Comparison of ENCODE assay signal across 1 cellular context in genomic region chr13:79803939-79804487, GRCh38.
TF ChIP-seq lines count a peak whose summit lies in the region.

No MANE protein-coding gene starts in this region.

TF ChIP-seq in GM12878, 131 proteins besides CTCF, POLR2A, EP300 and RAD21 (continued from another document):
- TF ChIP-seq E2F8 (IDR thresholded peaks at IDR 0.05; ENCODE audit: low read depth, partially characterized antibody), result no peak
- TF ChIP-seq BRCA1 (IDR thresholded peaks at IDR 0.05; ENCODE audit: low read depth, low read length), result no peak
- no peak for TF ChIP-seq IRF4 (IDR thresholded peaks at IDR 0.05; ENCODE audit: low read depth, low read length)
- TF ChIP-seq SUZ12 (IDR thresholded peaks at IDR 0.05; ENCODE audit: unreplicated experiment), result no peak
